ENCODE assay signal across 12 cellular contexts in genomic region chr2:188303363-188304031, GRCh38. TPM values are rescaled to one million over a fixed set of nuclear protein-coding genes. Genes with fewer than 3 reads are reported as not detected.
DNase-seq lines count a peak whose midpoint lies in the region; ATAC-seq, FAIRE-seq and TF ChIP-seq lines count a peak whose summit lies in the region.
"Had no signal": no experiment of that assay in that cellular context is flagged by ENCODE, and none has a peak within 500 bp of the region (broad histone marks: within the 10 kb centered on the region; RNA-seq: fewer than 3 reads in every experiment).

No MANE protein-coding gene starts in this region.

- H3K4me3 Mint-ChIP-seq in brain, result peak overlapping the region in 1 of 5 experiments; percentile 32
- H3K4me3 Mint-ChIP-seq: central memory CD8-positive, alpha-beta T cell had no signal

- H3K9me3 ChIP-seq in A549, result peaks cover 4% of the 10 kb centered on the region; the same call in 2 of the 3 replicates
- peaks cover 3% of the 10 kb centered on the region; the same call in 1 of the 2 replicates for H3K9me3 ChIP-seq in iPS-20b (ENCODE audit: insufficient read depth, low read depth, low read length)
- H3K9me3 ChIP-seq: thoracic aorta had no signal

- H3K4me3 ChIP-seq in A549 (no peak overlapping the region), iPS-20b (ENCODE audit: low read length) (peak overlapping the region; percentile 55)
- H3K4me3 ChIP-seq: thoracic aorta had no signal

- 0 out of 3 replicates have a peak overlapping the region, but pooled peaks have one; percentile 9 for H3K4me2 ChIP-seq in A549

- TF ChIP-seq POLR2A in A549 (IDR thresholded peaks at IDR 0.05; ENCODE audit: low read length), result no peak

- H3K27me3 Mint-ChIP-seq in brain, result no peaks in the 10 kb centered on the region
- H3K27me3 Mint-ChIP-seq: central memory CD8-positive, alpha-beta T cell had no signal

- DNase-seq in A549 (ENCODE audit: low read depth in 1 of 2, low spot score in 1 of 2), result no peak
- peak; percentile 85 for DNase-seq in HS-5 (ENCODE audit: low read depth)
- no peak for DNase-seq in DMS53 treated with DMSO at 0.1 percent for 48 hours (lab: John Stamatoyannopoulos, UW; ENCODE audit: unreplicated experiment)
- no peak for DNase-seq in T-helper 2 cell
- no peak for DNase-seq in NCI-H69 (lab: John Stamatoyannopoulos, UW)
- DNase-seq: activated T-cell treated with anti-CD3 and anti-CD28 coated beads for 4 hours, NCI-H524 treated with DMSO at 0.1 percent for 48 hours had no signal

- peak in 1 of 2 experiments; percentile 60; a peak in 3 of 6 replicates for ATAC-seq in A549
- ATAC-seq in GM19328 (IDR thresholded peaks at IDR 0.05; ENCODE audit: unreplicated experiment), result no peak

- no peak for TF ChIP-seq CTCF in A549 (IDR thresholded peaks at IDR 0.05)
- TF ChIP-seq CTCF in brain (conservative IDR thresholded peaks at IDR 0.05), result no peak

- peaks cover 27% of the 10 kb centered on the region for H3K4me1 ChIP-seq in A549
- peaks cover 74% of the 10 kb centered on the region for H3K4me1 ChIP-seq in iPS-20b (ENCODE audit: insufficient read depth, low read length)

- no peak for FAIRE-seq in A549 (lab: Jason Lieb, UNC)

- no peak for TF ChIP-seq RAD21 in A549 (conservative IDR thresholded peaks at IDR 0.05 in 1 of 2, IDR thresholded peaks at IDR 0.05 in 1 of 2)

- POLR2A ChIA-PET in A549 (lab: Yijun Ruan, JAX), result interaction anchor here (1.5 kb wide), 1 partner anchor 11 kb away, joined by 4 read pairs; no protein-coding TSS in a partner anchor

- peak overlapping the region in 3 of 5 experiments; percentile 62 to 67 (median 66) for H3K27ac Mint-ChIP-seq in brain

- WGBS in A549 (ENCODE audit: missing lambda C conversion rate), result 88% methylated on average over 2 of the region's 2 CpGs

- H3K36me3 Mint-ChIP-seq in brain, result peaks cover 4% of the 10 kb centered on the region

- peaks cover 39% of the 10 kb centered on the region for H3K4me1 Mint-ChIP-seq in brain
- H3K4me1 Mint-ChIP-seq: central memory CD8-positive, alpha-beta T cell had no signal

- CTCF ChIA-PET in A549 (lab: Yijun Ruan, JAX), result no interaction called here

- H3K27ac ChIP-seq in A549 (no peak overlapping the region), iPS-20b (ENCODE audit: low read length) (peak overlapping the region; percentile 86)
- H3K27ac ChIP-seq: thoracic aorta had no signal

- H3K27me3 ChIP-seq in iPS-20b (ENCODE audit: insufficient read depth, low read length), result no peaks in the 10 kb centered on the region

- peak overlapping the region; percentile 57 for H3K9ac ChIP-seq in iPS-20b (ENCODE audit: low read depth, low read length)

- no peaks in the 10 kb centered on the region for H3K36me3 ChIP-seq in iPS-20b (ENCODE audit: insufficient read depth, low read depth, low read length)
- H3K36me3 ChIP-seq: thoracic aorta had no signal

- TF ChIP-seq EP300 in A549 (IDR thresholded peaks at IDR 0.05), result no peak

- peaks cover 0 to 6% (median 4%) of the 10 kb centered on the region in 5 experiments for H3K9me3 Mint-ChIP-seq in brain

TF ChIP-seq in A549, 52 proteins besides CTCF, POLR2A, EP300 and RAD21:
- TF ChIP-seq RCOR1 (IDR thresholded peaks at IDR 0.05; ENCODE audit: low read depth, low read length), result no peak
- no peak for TF ChIP-seq FOSL2 (IDR thresholded peaks at IDR 0.05)
- TF ChIP-seq FOSL2 (CRISPR knock-in tag; IDR thresholded peaks at IDR 0.05), result no peak
- no peak for TF ChIP-seq POLR2AphosphoS2 (conservative IDR thresholded peaks at IDR 0.05; ENCODE audit: low read length)
- TF ChIP-seq PHF8 (IDR thresholded peaks at IDR 0.05; ENCODE audit: borderline replicate concordance, low read depth), result no peak
- no peak for TF ChIP-seq RFX5 (IDR thresholded peaks at IDR 0.05)
- TF ChIP-seq ESRRA (IDR thresholded peaks at IDR 0.05; ENCODE audit: borderline replicate concordance, low read length), result no peak
- TF ChIP-seq MAZ (IDR thresholded peaks at IDR 0.05; ENCODE audit: borderline replicate concordance, low read depth, low read length), result no peak
- no peak for TF ChIP-seq CBX2 (IDR thresholded peaks at IDR 0.05; ENCODE audit: borderline replicate concordance, low read depth)
- no peak for TF ChIP-seq ATOH8 (CRISPR knock-in tag; IDR thresholded peaks at IDR 0.05; ENCODE audit: low read depth)
- no peak for TF ChIP-seq CBX8 (IDR thresholded peaks at IDR 0.05)
- no peak for TF ChIP-seq JUN (IDR thresholded peaks at IDR 0.05)
- no peak for TF ChIP-seq TFCP2L1 (CRISPR knock-in tag; IDR thresholded peaks at IDR 0.05)

RNA-seq across cellular contexts. Expression of gene GULP1, which starts 11.8 kb away (rescaled TPM):
- 80.7 and 89.2 TPM in 2 replicates for polyA plus RNA-seq in A549 (2011; rRNA removed)
- 17.5 and 19.2 TPM in 2 replicates for polyA plus RNA-seq in A549 (2012; cell fraction: cytosol; rRNA removed)
- 5.3 and 5.9 TPM in 2 replicates for polyA plus RNA-seq in A549 (2012; cell fraction: nucleus; rRNA removed)
- 30.7 to 31.5 TPM (median 31.4 TPM) in 3 replicates for polyA plus RNA-seq in A549 (2017; fragmentation: RNase III; extraction: RNeasy Plus Mini Kit Qiagen cat#74134 plus additional on column Dnase treatment)
- polyA minus RNA-seq in A549 (2011; rRNA and poly(A)+ RNA removed), result 39.9 and 46.2 TPM in 2 replicates
- polyA plus RNA-seq in brain (ENCODE audit: insufficient read depth, low read depth, low replicate concordance), result 0.73 TPM
